Comparison of ENCODE assay signal across 18 cellular contexts in genomic region chr10:70482982-70483760, GRCh38. TPM values are rescaled to one million over a fixed set of nuclear protein-coding genes. Genes with fewer than 3 reads are reported as not detected.
DNase-seq lines count a peak whose midpoint lies in the region; ATAC-seq and TF ChIP-seq lines count a peak whose summit lies in the region.
"Had no signal": no experiment of that assay in that cellular context is flagged by ENCODE, and none has a peak within 500 bp of the region (broad histone marks: within the 10 kb centered on the region; RNA-seq: fewer than 3 reads in every experiment).

No MANE protein-coding gene starts in this region.

- no peak overlapping the region for H3K27ac Mint-ChIP-seq in natural killer cell

- peaks cover 0 to 16% (median 0%) of the 10 kb centered on the region in 9 donors for H3K36me3 ChIP-seq in heart right ventricle
- peaks cover 0 to 6% of the 10 kb centered on the region in 2 donors for H3K36me3 ChIP-seq in gastroesophageal sphincter
- H3K36me3 ChIP-seq in sigmoid colon, result peaks cover 0 to 10% (median 0%) of the 10 kb centered on the region in 4 donors

- H3K27ac ChIP-seq in heart right ventricle (peak overlapping the region; percentile 38 to 91 (median 74)), gastroesophageal sphincter (peak overlapping the region in 3 of 4 donors; percentile 69 to 83 (median 71)), sigmoid colon (peak overlapping the region; percentile 42 to 90 (median 81))

- TF ChIP-seq EP300 in gastroesophageal sphincter (IDR thresholded peaks at IDR 0.05) (no peak), sigmoid colon (IDR thresholded peaks at IDR 0.05) (no peak)

- no peak overlapping the region for H3K4me3 ChIP-seq in heart right ventricle
- no peak overlapping the region for H3K4me3 ChIP-seq in gastroesophageal sphincter
- H3K4me3 ChIP-seq in sigmoid colon, result no peak overlapping the region
- H3K4me3 ChIP-seq: A549 had no signal

- no peaks in the 10 kb centered on the region for H3K36me3 Mint-ChIP-seq in natural killer cell

- H3K9me3 ChIP-seq in heart right ventricle (no peaks in the 10 kb centered on the region), gastroesophageal sphincter (no peaks in the 10 kb centered on the region), sigmoid colon (no peaks in the 10 kb centered on the region)
- H3K9me3 ChIP-seq: A549 had no signal

- no peak overlapping the region for H3K4me3 Mint-ChIP-seq in natural killer cell

- peaks cover 10 to 17% of the 10 kb centered on the region in 2 donors for H3K27me3 Mint-ChIP-seq in natural killer cell (ENCODE audit: low read depth in 2 of 2)

- peaks cover 21 to 28% of the 10 kb centered on the region in 2 donors for H3K4me1 Mint-ChIP-seq in natural killer cell

- no peak for TF ChIP-seq POLR2A in gastroesophageal sphincter (IDR thresholded peaks at IDR 0.05)
- no peak for TF ChIP-seq POLR2A in sigmoid colon (IDR thresholded peaks at IDR 0.05)

- H3K4me1 ChIP-seq in heart right ventricle (peaks cover 38 to 79% (median 64%) of the 10 kb centered on the region in 9 donors), gastroesophageal sphincter (peaks cover 5 to 68% (median 24%) of the 10 kb centered on the region in 3 donors), sigmoid colon (peaks cover 0 to 70% (median 51%) of the 10 kb centered on the region in 4 donors)

- ATAC-seq in heart right ventricle (no peak), left ventricle myocardium superior (no peak), gastroesophageal sphincter (no peak), natural killer cell (no peak)
- ATAC-seq: A549 had no signal

- TF ChIP-seq CTCF in heart right ventricle (IDR thresholded peaks at IDR 0.05), result no peak
- TF ChIP-seq CTCF in gastroesophageal sphincter (IDR thresholded peaks at IDR 0.05), result no peak
- no peak for TF ChIP-seq CTCF in sigmoid colon (IDR thresholded peaks at IDR 0.05)
- no peak for TF ChIP-seq CTCF in natural killer cell (IDR thresholded peaks at IDR 0.05)

- WGBS in heart right ventricle, 2 donors, result 53 to 68% methylated on average over 8 of the region's 8 CpGs
- WGBS in gastroesophageal sphincter (ENCODE audit: low coverage in 1 of 2), 2 donors, result 20 to 80% methylated on average over 1 to 4 of the region's 8 CpGs
- 71 to 72% methylated on average over 8 of the region's 8 CpGs for WGBS in sigmoid colon, 2 donors

- intact Hi-C loops in heart right ventricle (cut with DNase I), result loop anchor here in 1 of 10 donors (1.0 kb wide), 1 partner anchor 26 kb away; no protein-coding TSS in a partner anchor
- intact Hi-C loops in left ventricle myocardium superior (cut with micrococcal nuclease), result no loop called here
- intact Hi-C loops in sigmoid colon (cut with DNase I), result no loop called here
- intact Hi-C loops in natural killer cell (cut with micrococcal nuclease), result no loop called here

- no peaks in the 10 kb centered on the region for H3K9me3 Mint-ChIP-seq in natural killer cell

- DNase-seq in heart right ventricle (no peak), left ventricle myocardium superior (no peak), sigmoid colon (no peak), natural killer cell (no peak), NCI-H2196 treated with DMSO at 0.1 percent for 48 hours (lab: John Stamatoyannopoulos, UW; ENCODE audit: unreplicated experiment) (no peak), GOT3 (lab: John Stamatoyannopoulos, UW) (no peak), NCI-H1930 (lab: John Stamatoyannopoulos, UW) (no peak)
- DNase-seq: activated CD4-positive, alpha-beta T cell treated with anti-CD3 and anti-CD28 coated beads for 48 hours; EL; NCI-H1436 treated with DMSO at 0.1 percent for 48 hours; NCI-H345; SHP77 had no signal

- peaks cover 0 to 18% (median 0%) of the 10 kb centered on the region in 7 donors for H3K27me3 ChIP-seq in heart right ventricle
- no peaks in the 10 kb centered on the region for H3K27me3 ChIP-seq in gastroesophageal sphincter
- no peaks in the 10 kb centered on the region for H3K27me3 ChIP-seq in sigmoid colon

RNA-seq across cellular contexts. Expression of gene PALD1, which starts 4.6 kb away (rescaled TPM):
- total RNA-seq in heart right ventricle (10 to 100 TPM in 1 of 10 donors, 1 to 10 TPM in 9; 4.8 to 10.3 (median 6.1) TPM), left ventricle myocardium superior (5.2 TPM), gastroesophageal sphincter (10 to 100 TPM; 12.5 to 19.8 (median 14.7) TPM), sigmoid colon (10 to 100 TPM; 13.9 to 33.8 (median 18.8) TPM), natural killer cell (under 1 TPM in 1 of 3 donors, not detected in 2; 0.21 TPM)
- polyA plus RNA-seq in heart right ventricle (1 to 10 TPM; 4.1 to 5.6 TPM), sigmoid colon (1 to 10 TPM; 1.8 to 6.2 (median 1.8) TPM)

RNA-seq across cellular contexts. Expression of gene NODAL, which starts 41.7 kb away (rescaled TPM):
- total RNA-seq in heart right ventricle (under 1 TPM in 1 of 10 donors, not detected in 9; 0.29 TPM), left ventricle myocardium superior (not detected), gastroesophageal sphincter (under 1 TPM in 1 of 4 donors, not detected in 3; 0.40 TPM), sigmoid colon (not detected), natural killer cell (not detected)
- polyA plus RNA-seq in heart right ventricle (under 1 TPM in 1 of 2 donors, not detected in 1; 0.04 TPM), sigmoid colon (not detected)
- total RNA-seq: glomerular endothelial cell, HT1080, mononuclear cell, osteocyte had no signal
- polyA plus RNA-seq: A549 had no signal
